In the genomic region with DNA sequence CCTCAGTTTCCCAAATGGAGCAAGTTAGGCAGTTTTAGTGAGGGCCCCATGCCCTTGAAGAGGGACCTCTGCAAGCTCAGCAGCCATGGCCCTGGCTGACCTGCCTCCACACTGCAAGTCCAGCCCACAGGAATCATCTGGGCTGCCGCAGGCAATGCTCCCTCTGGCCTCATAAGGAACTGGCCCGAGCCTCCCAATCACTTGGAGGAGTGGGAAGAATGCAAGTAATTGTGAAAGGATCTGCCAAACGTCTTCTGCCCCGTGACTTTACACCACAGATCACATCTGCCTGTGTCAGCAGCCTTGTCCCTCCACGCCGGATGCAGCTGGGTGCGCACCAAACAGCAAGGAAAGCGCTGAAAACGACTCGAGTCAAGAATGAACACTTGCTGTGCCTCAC, we compare ENCODE assay signal across 27 cellular contexts. TPM values are rescaled to one million over a fixed set of nuclear protein-coding genes. Genes with fewer than 3 reads are reported as not detected.
"Had no signal": no experiment of that assay in that cellular context is flagged by ENCODE, and none has a peak within 500 bp of the region (broad histone marks: within the 10 kb centered on the region; RNA-seq: fewer than 3 reads in every experiment).

No MANE protein-coding gene starts in this region.

- H3K27me3 ChIP-seq: brain microvascular endothelial cell, cardiac muscle cell had no signal

- H3K27ac Mint-ChIP-seq: activated CD4-positive, alpha-beta memory T cell treated with anti-CD3 and anti-CD28 coated beads, Interleukin-2, amount 10 ng/mL, durations not matched to agents 7 days and 5 days; activated CD4-positive, alpha-beta T cell treated with anti-CD3 and anti-CD28 coated beads, Interleukin-2, amount 10 ng/mL, durations not matched to agents 7 days and 5 days; activated naive CD4-positive, alpha-beta T cell treated with anti-CD3 and anti-CD28 coated beads, Interleukin-2, amount 10 ng/mL, durations not matched to agents 7 days and 5 days; activated naive CD8-positive, alpha-beta T cell treated with anti-CD3 and anti-CD28 coated beads for 36 hours; activated T-helper 17 cell treated with anti-CD3 and anti-CD28 coated beads, Interleukin-2, amount 50 U/mL, for 72 hours had no signal

- DNase-seq: activated CD4-positive, alpha-beta memory T cell treated with anti-CD3 and anti-CD28 coated beads, Interleukin-2, amount 10 ng/mL, durations not matched to agents 7 days and 5 days; activated CD4-positive, alpha-beta T cell treated with anti-CD3 and anti-CD28 coated beads, Interleukin-2, amount 10 ng/mL, durations not matched to agents 7 days and 5 days; activated CD4-positive, CD25-positive, alpha-beta regulatory T cell; activated gamma-delta T cell treated with Interleukin-2 at 50 U/mL for 16 hours; activated naive CD4-positive, alpha-beta T cell treated with anti-CD3 and anti-CD28 coated beads, Interleukin-2, amount 10 ng/mL, durations not matched to agents 7 days and 5 days; activated naive CD8-positive, alpha-beta T cell treated with anti-CD3 and anti-CD28 coated beads for 36 hours; activated T-cell treated with anti-CD3 and anti-CD28 coated beads for 4 hours; activated T-cell treated with anti-CD3 and anti-CD28 coated beads, Interleukin-2, amount 50 U/mL, for 48 hours; brain microvascular endothelial cell; Karpas-422; MM.1S; NCI-H1105; NCI-H1436; NCI-H1694 treated with DMSO at 0.1 percent for 48 hours; NCI-H2029 treated with DMSO at 0.1 percent for 48 hours; NCI-H510A treated with DMSO at 0.1 percent for 48 hours; NCI-H69; PC-3; SIG-M5; T-helper 1 cell had no signal

- H3K4me1 Mint-ChIP-seq: activated CD4-positive, alpha-beta memory T cell treated with anti-CD3 and anti-CD28 coated beads, Interleukin-2, amount 10 ng/mL, durations not matched to agents 7 days and 5 days; activated CD4-positive, alpha-beta T cell treated with anti-CD3 and anti-CD28 coated beads, Interleukin-2, amount 10 ng/mL, durations not matched to agents 7 days and 5 days; activated naive CD4-positive, alpha-beta T cell treated with anti-CD3 and anti-CD28 coated beads, Interleukin-2, amount 10 ng/mL, durations not matched to agents 7 days and 5 days; activated naive CD8-positive, alpha-beta T cell treated with anti-CD3 and anti-CD28 coated beads for 36 hours; activated T-helper 17 cell treated with anti-CD3 and anti-CD28 coated beads, Interleukin-2, amount 50 U/mL, for 72 hours had no signal

- H3K36me3 ChIP-seq: brain microvascular endothelial cell, cardiac muscle cell had no signal

- H3K4me3 ChIP-seq: cardiac muscle cell, K562, SK-N-MC had no signal

- H3K4me3 Mint-ChIP-seq: activated CD4-positive, alpha-beta memory T cell treated with anti-CD3 and anti-CD28 coated beads, Interleukin-2, amount 10 ng/mL, durations not matched to agents 7 days and 5 days; activated CD4-positive, alpha-beta T cell treated with anti-CD3 and anti-CD28 coated beads, Interleukin-2, amount 10 ng/mL, durations not matched to agents 7 days and 5 days; activated naive CD4-positive, alpha-beta T cell treated with anti-CD3 and anti-CD28 coated beads, Interleukin-2, amount 10 ng/mL, durations not matched to agents 7 days and 5 days; activated naive CD8-positive, alpha-beta T cell treated with anti-CD3 and anti-CD28 coated beads for 36 hours; activated T-helper 17 cell treated with anti-CD3 and anti-CD28 coated beads, Interleukin-2, amount 50 U/mL, for 72 hours had no signal

- H3K27me3 Mint-ChIP-seq: activated CD4-positive, alpha-beta memory T cell treated with anti-CD3 and anti-CD28 coated beads, Interleukin-2, amount 10 ng/mL, durations not matched to agents 7 days and 5 days; activated CD4-positive, alpha-beta T cell treated with anti-CD3 and anti-CD28 coated beads, Interleukin-2, amount 10 ng/mL, durations not matched to agents 7 days and 5 days; activated naive CD4-positive, alpha-beta T cell treated with anti-CD3 and anti-CD28 coated beads, Interleukin-2, amount 10 ng/mL, durations not matched to agents 7 days and 5 days; activated naive CD8-positive, alpha-beta T cell treated with anti-CD3 and anti-CD28 coated beads for 36 hours had no signal

- H3K36me3 Mint-ChIP-seq: activated naive CD4-positive, alpha-beta T cell treated with anti-CD3 and anti-CD28 coated beads, Interleukin-2, amount 10 ng/mL, durations not matched to agents 7 days and 5 days; activated naive CD8-positive, alpha-beta T cell treated with anti-CD3 and anti-CD28 coated beads for 36 hours had no signal

- H3K9me3 Mint-ChIP-seq: activated CD4-positive, alpha-beta memory T cell treated with anti-CD3 and anti-CD28 coated beads, Interleukin-2, amount 10 ng/mL, durations not matched to agents 7 days and 5 days; activated CD4-positive, alpha-beta T cell treated with anti-CD3 and anti-CD28 coated beads, Interleukin-2, amount 10 ng/mL, durations not matched to agents 7 days and 5 days; activated naive CD4-positive, alpha-beta T cell treated with anti-CD3 and anti-CD28 coated beads, Interleukin-2, amount 10 ng/mL, durations not matched to agents 7 days and 5 days; activated naive CD8-positive, alpha-beta T cell treated with anti-CD3 and anti-CD28 coated beads for 36 hours had no signal

- ATAC-seq: activated T-helper 17 cell treated with anti-CD3 and anti-CD28 coated beads, Interleukin-2, amount 50 U/mL, for 72 hours; K562; PC-3 had no signal

- H3K27ac ChIP-seq: brain microvascular endothelial cell, cardiac muscle cell, SK-N-MC, VCaP had no signal

RNA-seq across cellular contexts. Expression of a gene that starts 23.9 kb away (rescaled TPM):
- total RNA-seq: activated CD4-positive, alpha-beta memory T cell treated with anti-CD3 and anti-CD28 coated beads, Interleukin-2, amount 10 ng/mL, durations not matched to agents 7 days and 5 days; activated CD4-positive, alpha-beta T cell treated with anti-CD3 and anti-CD28 coated beads, Interleukin-2, amount 10 ng/mL, durations not matched to agents 7 days and 5 days; activated CD8-positive, alpha-beta memory T cell treated with anti-CD3 and anti-CD28 coated beads for 36 hours; activated naive CD8-positive, alpha-beta T cell treated with anti-CD3 and anti-CD28 coated beads for 36 hours; activated T-helper 17 cell treated with anti-CD3 and anti-CD28 coated beads, Interleukin-2, amount 50 U/mL, for 72 hours; K562; PC-3; T-helper 2 cell treated with Interferon-gamma antibody and Interleukin-4, amounts not matched to agents 100 ng/mL and 5 ng/mL, for 36 hours had no signal
